In the genomic region with DNA sequence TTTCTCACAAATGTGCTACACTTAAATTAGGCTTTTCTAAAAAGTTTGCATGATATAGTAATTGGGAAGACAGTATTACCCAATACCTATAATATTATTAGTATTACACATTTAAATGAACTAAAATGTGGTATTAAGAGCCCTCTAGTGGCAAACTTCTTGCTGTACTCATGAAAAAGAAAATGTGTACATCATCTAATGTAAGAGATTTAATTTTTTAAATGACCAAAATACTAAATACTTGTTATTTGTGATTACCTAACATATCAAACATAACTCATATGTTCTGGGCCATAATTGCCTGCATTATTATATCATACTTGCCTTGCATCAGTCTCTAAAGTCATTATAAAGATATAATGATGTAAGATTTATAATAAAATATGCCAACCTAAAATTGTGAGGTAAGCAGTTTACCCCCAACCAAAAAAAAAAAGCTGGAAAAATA, we compare ENCODE assay signal across 8 cellular contexts.
DNase-seq lines count a peak whose midpoint lies in the region; ATAC-seq, FAIRE-seq and TF ChIP-seq lines count a peak whose summit lies in the region.

No MANE protein-coding gene starts in this region.

- CTCF ChIA-PET in CD8-positive, alpha-beta T cell (lab: Charles Lee): interaction anchor here (0.9 to 5.0 kb wide), 8 partner anchors 9 to 257 kb away, joined by 3 to 73 read pairs (median 6); no protein-coding TSS in a partner anchor

- intact Hi-C loops in CD8-positive, alpha-beta T cell (cut with DNase I, micrococcal nuclease): loop anchor here (1.0 to 5.0 kb wide), 2 partner anchors 139 to 278 kb away; no protein-coding TSS in a partner anchor
- intact Hi-C loops in esophagus muscularis mucosa (cut with DNase I): loop anchor here (10.0 kb wide), 1 partner anchor 1926 kb away; no protein-coding TSS in a partner anchor

- peak; percentile 86 for TF ChIP-seq CTCF in CD8-positive, alpha-beta T cell (IDR thresholded peaks at IDR 0.05)
- TF ChIP-seq CTCF in esophagus muscularis mucosa (IDR thresholded peaks at IDR 0.05): peak; percentile 54 to 66 (median 58)

- H3K36me3 Mint-ChIP-seq in CD8-positive, alpha-beta T cell: no peaks in the 10 kb centered on the region

- FAIRE-seq in RCC 7860 (lab: Jason Lieb, UNC) (peak; percentile 80), HTR-8/SVneo (lab: Jason Lieb, UNC) (no peak)

- TF ChIP-seq POLR2A in esophagus muscularis mucosa (IDR thresholded peaks at IDR 0.05; ENCODE audit: low read depth): no peak

- no peaks in the 10 kb centered on the region for H3K4me1 Mint-ChIP-seq in CD8-positive, alpha-beta T cell (ENCODE audit: low read depth)

- H3K9me3 ChIP-seq in CD8-positive, alpha-beta T cell (ENCODE audit: low read length): no peaks in the 10 kb centered on the region
- no peaks in the 10 kb centered on the region for H3K9me3 ChIP-seq in esophagus muscularis mucosa

- no peak for ATAC-seq in CD8-positive, alpha-beta T cell
- no peak for ATAC-seq in HG03095 (IDR thresholded peaks at IDR 0.05; ENCODE audit: unreplicated experiment)

- H3K27me3 Mint-ChIP-seq in CD8-positive, alpha-beta T cell (ENCODE audit: low read depth): peaks cover 4% of the 10 kb centered on the region

- no peaks in the 10 kb centered on the region for H3K9me3 Mint-ChIP-seq in CD8-positive, alpha-beta T cell

- no peak overlapping the region for H3K27ac ChIP-seq in CD8-positive, alpha-beta T cell (ENCODE audit: low read depth, low read length)
- H3K27ac ChIP-seq in esophagus muscularis mucosa (replicated peaks in 1 of 4): no peak overlapping the region

- no peak for TF ChIP-seq EP300 in esophagus muscularis mucosa (IDR thresholded peaks at IDR 0.05)

- in situ Hi-C loops in KBM-7 (cut with MboI; ENCODE audit: low pct_unique_long_range_greater_than_20kb, low sequenced_read_pairs): loop anchor here (25.0 kb wide), 1 partner anchor 143 kb away; no protein-coding TSS in a partner anchor

- H3K4me3 Mint-ChIP-seq in CD8-positive, alpha-beta T cell: no peak overlapping the region

- no peak for DNase-seq in CD8-positive, alpha-beta T cell
- DNase-seq in KBM-7 (peak; percentile 37), RCC 7860 (ENCODE audit: low spot score) (peak; percentile 33), esophagus muscularis mucosa (ENCODE audit: extremely low spot score) (no peak), pons (ENCODE audit: low spot score) (peak; percentile 55), HTR-8/SVneo (ENCODE audit: insufficient read length, low spot score) (no peak)
- DNase-seq in activated CD4-positive, alpha-beta T cell treated with anti-CD3 and anti-CD28 coated beads, Interleukin-2, amount 50 U/mL, for 48 hours: no peak

- H3K27ac Mint-ChIP-seq in CD8-positive, alpha-beta T cell: no peak overlapping the region

- H3K4me3 ChIP-seq in CD8-positive, alpha-beta T cell (ENCODE audit: low read depth, low read length): no peak overlapping the region
- H3K4me3 ChIP-seq in esophagus muscularis mucosa: no peak overlapping the region

- POLR2A ChIA-PET in CD8-positive, alpha-beta T cell (lab: Charles Lee): no interaction called here

- no peaks in the 10 kb centered on the region for H3K36me3 ChIP-seq in CD8-positive, alpha-beta T cell (ENCODE audit: insufficient read depth, low read length)
- no peaks in the 10 kb centered on the region for H3K36me3 ChIP-seq in esophagus muscularis mucosa

- no peaks in the 10 kb centered on the region for H3K27me3 ChIP-seq in CD8-positive, alpha-beta T cell (ENCODE audit: insufficient read depth, low read length)
- no peaks in the 10 kb centered on the region for H3K27me3 ChIP-seq in esophagus muscularis mucosa

- H3K4me1 ChIP-seq in CD8-positive, alpha-beta T cell (ENCODE audit: insufficient read depth, low read length): no peaks in the 10 kb centered on the region
- no peaks in the 10 kb centered on the region for H3K4me1 ChIP-seq in esophagus muscularis mucosa

Comparison
In these comparisons a context has a peak if more than half of its experiments do, and no peak if none do; other contexts are left out.
1. DNase-seq: peak in KBM-7 (single experiment), RCC 7860 (single experiment) and pons (single experiment); none in CD8-positive, alpha-beta T cell (0 of 7), esophagus muscularis mucosa (single experiment), activated CD4-positive, alpha-beta T cell treated with anti-CD3 and anti-CD28 coated beads, Interleukin-2, amount 50 U/mL, for 48 hours (0 of 2) and HTR-8/SVneo (single experiment).